Comparison of ENCODE assay signal across 2 cellular contexts in the genomic region with DNA sequence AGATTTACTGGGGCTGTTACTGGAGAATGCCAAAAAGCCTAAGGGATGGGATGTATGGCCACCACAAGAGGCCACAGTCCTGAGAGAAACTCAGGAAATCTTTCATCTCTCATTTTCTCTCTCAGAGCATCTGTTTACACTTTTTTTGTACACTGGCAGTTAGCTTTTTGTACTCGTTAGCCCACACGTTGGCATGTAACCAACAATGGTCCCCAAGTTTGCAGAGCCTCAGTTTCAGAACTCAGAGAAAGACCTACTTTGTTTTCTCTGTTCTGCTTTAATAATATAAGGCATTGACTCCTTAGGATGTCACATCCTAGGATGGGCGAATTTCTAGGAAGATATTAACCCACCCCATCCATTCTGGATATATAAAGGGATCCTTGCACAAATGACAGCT.
TF ChIP-seq lines count a peak whose summit lies in the region.

No MANE protein-coding gene starts in this region.

TF ChIP-seq in SK-N-SH, 30 proteins besides CTCF, POLR2A, EP300 and RAD21 (continued from another document):
- TF ChIP-seq YY1 (IDR thresholded peaks at IDR 0.05; ENCODE audit: low read depth) (no peak), FOXJ3 (CRISPR knock-in tag; IDR thresholded peaks at IDR 0.05) (no peak)

TF ChIP-seq in SK-N-SH treated with all-trans-retinoic acid at 6 μM for 48 hours, 23 proteins besides CTCF, POLR2A, EP300 and RAD21 (continued from another document):
- TF ChIP-seq, protein P1, sequence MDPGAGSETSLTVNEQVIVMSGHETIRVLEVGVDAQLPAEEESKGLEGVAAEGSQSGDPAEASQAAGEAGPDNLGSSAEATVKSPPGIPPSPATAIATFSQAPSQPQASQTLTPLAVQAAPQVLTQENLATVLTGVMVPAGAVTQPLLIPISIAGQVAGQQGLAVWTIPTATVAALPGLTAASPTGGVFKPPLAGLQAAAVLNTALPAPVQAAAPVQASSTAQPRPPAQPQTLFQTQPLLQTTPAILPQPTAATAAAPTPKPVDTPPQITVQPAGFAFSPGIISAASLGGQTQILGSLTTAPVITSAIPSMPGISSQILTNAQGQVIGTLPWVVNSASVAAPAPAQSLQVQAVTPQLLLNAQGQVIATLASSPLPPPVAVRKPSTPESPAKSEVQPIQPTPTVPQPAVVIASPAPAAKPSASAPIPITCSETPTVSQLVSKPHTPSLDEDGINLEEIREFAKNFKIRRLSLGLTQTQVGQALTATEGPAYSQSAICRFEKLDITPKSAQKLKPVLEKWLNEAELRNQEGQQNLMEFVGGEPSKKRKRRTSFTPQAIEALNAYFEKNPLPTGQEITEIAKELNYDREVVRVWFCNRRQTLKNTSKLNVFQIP (CRISPR knock-in tag; IDR thresholded peaks at IDR 0.05; ENCODE audit: borderline replicate concordance, low read depth) = no peak
- TF ChIP-seq ISL1 (CRISPR knock-in tag; IDR thresholded peaks at IDR 0.05) = no peak
- TF ChIP-seq ZNF565 (CRISPR knock-in tag; conservative IDR thresholded peaks at IDR 0.05; ENCODE audit: low read depth) = no peak
- no peak for TF ChIP-seq TCF4 (CRISPR knock-in tag; IDR thresholded peaks at IDR 0.05; ENCODE audit: borderline replicate concordance)
- no peak for TF ChIP-seq GLIS3 (CRISPR knock-in tag; IDR thresholded peaks at IDR 0.05)
